ENCODE assay signal across 12 cellular contexts in the genomic region with DNA sequence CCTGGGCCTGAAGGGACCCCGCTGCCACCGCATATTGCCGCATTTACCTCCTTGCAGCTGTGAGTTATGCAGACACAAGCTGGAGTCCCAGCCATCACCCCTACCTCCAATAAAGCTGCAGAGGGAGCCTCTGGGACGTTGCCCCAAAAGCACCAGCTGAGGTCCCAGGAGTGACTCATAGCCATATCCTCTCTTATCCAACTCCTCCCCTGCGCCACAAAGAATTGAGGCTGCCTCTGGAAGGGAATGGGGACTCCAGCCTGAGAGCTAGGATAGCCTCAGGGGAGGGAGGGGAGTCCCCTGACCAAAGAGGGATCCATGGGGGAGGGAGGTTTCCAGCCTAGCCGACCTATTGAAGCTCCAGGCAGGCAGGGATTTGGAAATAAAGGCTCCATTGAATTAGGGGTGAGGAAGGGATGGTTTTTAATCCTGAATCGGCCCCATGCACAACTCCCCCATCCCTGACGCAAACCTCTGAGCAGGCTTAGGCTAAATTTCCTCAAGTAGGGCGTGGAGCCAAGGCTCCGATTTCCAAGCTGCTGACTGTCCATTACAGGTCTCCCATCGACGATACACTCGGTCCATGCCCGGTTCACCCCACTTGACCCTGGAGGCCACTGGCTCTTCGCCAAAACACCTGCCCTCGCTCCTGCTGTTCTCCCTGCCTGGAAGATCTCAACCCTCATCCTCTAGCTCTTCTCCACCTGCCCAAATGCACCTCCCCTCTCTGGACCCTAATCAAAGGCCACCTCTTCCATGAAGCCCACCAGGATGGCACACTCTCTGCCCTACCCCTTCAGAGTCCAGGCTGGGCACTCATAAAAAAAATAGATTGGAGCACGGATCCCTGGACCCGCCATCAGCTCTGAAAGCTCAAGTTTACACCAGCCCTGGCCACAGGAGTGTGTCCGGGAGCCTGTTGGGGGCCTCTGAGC. TPM values are rescaled to one million over a fixed set of nuclear protein-coding genes. Genes with fewer than 3 reads are reported as not detected.
A peak's percentile ranks its signal among the peaks of the same experiment; 100 is the strongest.
DNase-seq lines count a peak whose midpoint lies in the region; ATAC-seq, FAIRE-seq and TF ChIP-seq lines count a peak whose summit lies in the region.
"Had no signal": no experiment of that assay in that cellular context is flagged by ENCODE, and none has a peak within 500 bp of the region (broad histone marks: within the 10 kb centered on the region; RNA-seq: fewer than 3 reads in every experiment).

No MANE protein-coding gene starts in this region.

- TF ChIP-seq CTCF in keratinocyte (optimal IDR thresholded peaks at IDR 0.05 in 1 of 3, IDR thresholded peaks at IDR 0.05 in 1 of 3, conservative IDR thresholded peaks at IDR 0.05 in 1 of 3; ENCODE audit: extremely low read depth in 1 of 3, insufficient read depth in 2 of 3, low read length in 3 of 3) = peak; percentile 3 to 60 (median 26)

- no peaks in the 10 kb centered on the region for H3K9me3 ChIP-seq in HUES48 (ENCODE audit: control insufficient read depth, insufficient read depth, low read length)
- H3K9me3 ChIP-seq in keratinocyte (ENCODE audit: control insufficient read depth, low read depth, low read length) = no peaks in the 10 kb centered on the region

- H3K9me1 ChIP-seq in keratinocyte (ENCODE audit: control insufficient read depth, extremely low read depth, insufficient read depth, low read length) = peaks cover 2% of the 10 kb centered on the region

- peaks cover 3% of the 10 kb centered on the region for H4K20me1 ChIP-seq in keratinocyte (ENCODE audit: control insufficient read depth, extremely low read depth, insufficient read depth, low read length)

- no peaks in the 10 kb centered on the region for H3K79me2 ChIP-seq in keratinocyte (ENCODE audit: control insufficient read depth, insufficient read depth, low read length)

- H3K9ac ChIP-seq in HUES48 (ENCODE audit: low read depth, low read length) (no peak overlapping the region), keratinocyte (ENCODE audit: control insufficient read depth, extremely low read depth, insufficient read depth, low read length) (no peak overlapping the region)

- dilution Hi-C loops in keratinocyte (cut with MboI; ENCODE audit: extremely low pct_ligation_motif_present, low sequenced_read_pairs) = no loop called here

- peaks cover 20% of the 10 kb centered on the region for H3K4me1 ChIP-seq in HUES48 (ENCODE audit: control insufficient read depth, insufficient read depth, low read length)
- peaks cover 48% of the 10 kb centered on the region for H3K4me1 ChIP-seq in keratinocyte (ENCODE audit: control insufficient read depth, extremely low read depth, insufficient read depth, low read length)

- peak overlapping the region; percentile 3 for H3K4me2 ChIP-seq in keratinocyte (ENCODE audit: control insufficient read depth, extremely low read depth, insufficient read depth, low read depth, low read length)

- DNase-seq in COLO829 (ENCODE audit: low spot score) = peak; percentile 65
- DNase-seq in astrocyte of the hippocampus (ENCODE audit: low read depth, low spot score) = peak; percentile 73
- peak; percentile 69 for DNase-seq in keratinocyte (ENCODE audit: low read depth, low spot score)
- DNase-seq in NCI-H1417 (lab: John Stamatoyannopoulos, UW) = no peak
- DNase-seq in SK-N-DZ (ENCODE audit: low spot score) = no peak
- DNase-seq: activated CD4-positive, alpha-beta T cell treated with anti-CD3 and anti-CD28 coated beads, Interleukin-2, amount 50 U/mL, for 48 hours; MM.1S; naive thymus-derived CD8-positive, alpha-beta T cell had no signal

- no peak overlapping the region for H2AFZ ChIP-seq in keratinocyte (ENCODE audit: control insufficient read depth, low read length)

- no peak overlapping the region for H3K4me3 ChIP-seq in HUES48 (ENCODE audit: low read depth, low read length)
- no peak overlapping the region for H3K4me3 ChIP-seq in keratinocyte (ENCODE audit: control insufficient read depth in 2 of 3, extremely low read depth in 1 of 3, insufficient read depth in 2 of 3, low read depth in 1 of 3, low read length in 3 of 3)

- FAIRE-seq in keratinocyte (lab: Jason Lieb, UNC) = peak; percentile 81

- H3K27ac ChIP-seq in HUES48 (ENCODE audit: low read depth, low read length) = peak overlapping the region; percentile 4
- H3K27ac ChIP-seq in keratinocyte (ENCODE audit: control insufficient read depth, insufficient read depth, low read length) = no peak overlapping the region

- H3K27me3 ChIP-seq in HUES48 (ENCODE audit: control insufficient read depth, insufficient read depth, low read length) = no peaks in the 10 kb centered on the region
- H3K27me3 ChIP-seq in keratinocyte (ENCODE audit: control insufficient read depth, extremely low read depth, insufficient read depth, low read length) = no peaks in the 10 kb centered on the region

- ATAC-seq in GM19351 (IDR thresholded peaks at IDR 0.05; ENCODE audit: unreplicated experiment) (no peak), GM18498 (IDR thresholded peaks at IDR 0.05; ENCODE audit: unreplicated experiment) (no peak)
- ATAC-seq: naive thymus-derived CD8-positive, alpha-beta T cell had no signal

- H3K36me3 ChIP-seq in HUES48 (ENCODE audit: control insufficient read depth, insufficient read depth, low read length) (no peaks in the 10 kb centered on the region), keratinocyte (ENCODE audit: control insufficient read depth in 2 of 2, extremely low read depth in 1 of 2, insufficient read depth in 2 of 2, low read length in 2 of 2) (peaks cover 2 to 8% of the 10 kb centered on the region in 2 experiments)

RNA-seq across cellular contexts. Expression of gene PIMREG, which starts 27.5 kb away (rescaled TPM):
- 1.7 to 7.5 TPM (median 6.5 TPM) in 3 replicates for polyA plus RNA-seq in keratinocyte
- polyA plus RNA-seq in keratinocyte (2011; ENCODE audit: low read depth) = not detected
- 1.8 TPM in 2 replicates for polyA plus RNA-seq in keratinocyte (2011; cell fraction: cytosol; rRNA removed)
- polyA plus RNA-seq in keratinocyte (2011; cell fraction: nucleus; rRNA removed) = 1.3 TPM in 2 replicates
- polyA plus RNA-seq in keratinocyte (2012; ENCODE audit: low replicate concordance) = 0.44 and 6.0 TPM in 2 replicates
- 1.2 to 3.3 TPM (median 2.7 TPM) in 3 replicates for polyA minus RNA-seq in keratinocyte
- 3.1 TPM for polyA minus RNA-seq in keratinocyte (2011; cell fraction: cytosol; rRNA and poly(A)+ RNA removed)
- polyA minus RNA-seq in keratinocyte (2011; cell fraction: nucleus; rRNA and poly(A)+ RNA removed) = 0.47 and 0.95 TPM in 2 replicates
- 446 and 481 TPM in 2 replicates for polyA plus RNA-seq in SK-N-DZ (2014; cell fraction: cytosol; rRNA removed)
- 381 and 425 TPM in 2 replicates for polyA plus RNA-seq in SK-N-DZ (2014; cell fraction: nucleus; rRNA removed)

RNA-seq across cellular contexts. Expression of gene AIPL1, which starts 36.9 kb away (rescaled TPM):
- polyA plus RNA-seq in keratinocyte = not detected in 3 replicates
- polyA plus RNA-seq in keratinocyte (2011; ENCODE audit: low read depth) = not detected
- polyA plus RNA-seq in keratinocyte (2011; cell fraction: cytosol; rRNA removed) = not detected in 2 replicates
- polyA plus RNA-seq in keratinocyte (2011; cell fraction: nucleus; rRNA removed) = not detected in 2 replicates
- not detected in 2 replicates for polyA plus RNA-seq in keratinocyte (2012; ENCODE audit: low replicate concordance)
- not detected in 3 replicates for polyA minus RNA-seq in keratinocyte
- polyA minus RNA-seq in keratinocyte (2011; cell fraction: cytosol; rRNA and poly(A)+ RNA removed) = not detected
- not detected in 2 replicates for polyA minus RNA-seq in keratinocyte (2011; cell fraction: nucleus; rRNA and poly(A)+ RNA removed)
- polyA plus RNA-seq in SK-N-DZ (2014; cell fraction: cytosol; rRNA removed) = not detected in 2 replicates
- polyA plus RNA-seq in SK-N-DZ (2014; cell fraction: nucleus; rRNA removed) = 0.31 TPM in 1 of 2 replicates, not detected in the other
- polyA plus RNA-seq: naive thymus-derived CD8-positive, alpha-beta T cell; urinary bladder had no signal

Comparison
In these comparisons a context has a peak if more than half of its experiments do, and no peak if none do; other contexts are left out.
1. DNase-seq: peak in COLO829 (single experiment), astrocyte of the hippocampus (single experiment) and keratinocyte (single experiment); none in NCI-H1417 (0 of 3) and SK-N-DZ (single experiment).